In the genomic region with DNA sequence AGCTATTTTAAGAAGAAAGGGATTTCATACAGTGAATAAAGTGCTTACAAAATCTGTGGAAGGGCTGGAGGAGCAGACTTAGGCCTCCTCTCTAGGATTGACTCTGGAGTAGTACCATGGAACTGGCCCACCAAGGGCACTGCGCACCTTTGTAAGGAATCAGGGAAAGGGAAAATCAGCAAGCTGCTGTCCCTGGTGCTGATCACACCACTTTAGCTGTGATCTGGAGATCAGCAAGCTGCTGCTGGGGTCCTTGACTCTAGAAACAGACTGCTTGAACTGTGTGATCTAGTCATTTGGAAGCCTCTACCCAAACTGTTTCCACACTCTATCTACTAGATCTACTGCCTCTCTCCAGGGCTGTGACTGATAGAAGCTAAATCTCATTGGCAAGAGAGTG, we compare ENCODE assay signal across 1 cellular context.
TF ChIP-seq lines count a peak whose summit lies in the region.

No MANE protein-coding gene starts in this region.

TF ChIP-seq in HepG2, 621 proteins besides CTCF, POLR2A, EP300 and RAD21:
- TF ChIP-seq, protein P1, sequence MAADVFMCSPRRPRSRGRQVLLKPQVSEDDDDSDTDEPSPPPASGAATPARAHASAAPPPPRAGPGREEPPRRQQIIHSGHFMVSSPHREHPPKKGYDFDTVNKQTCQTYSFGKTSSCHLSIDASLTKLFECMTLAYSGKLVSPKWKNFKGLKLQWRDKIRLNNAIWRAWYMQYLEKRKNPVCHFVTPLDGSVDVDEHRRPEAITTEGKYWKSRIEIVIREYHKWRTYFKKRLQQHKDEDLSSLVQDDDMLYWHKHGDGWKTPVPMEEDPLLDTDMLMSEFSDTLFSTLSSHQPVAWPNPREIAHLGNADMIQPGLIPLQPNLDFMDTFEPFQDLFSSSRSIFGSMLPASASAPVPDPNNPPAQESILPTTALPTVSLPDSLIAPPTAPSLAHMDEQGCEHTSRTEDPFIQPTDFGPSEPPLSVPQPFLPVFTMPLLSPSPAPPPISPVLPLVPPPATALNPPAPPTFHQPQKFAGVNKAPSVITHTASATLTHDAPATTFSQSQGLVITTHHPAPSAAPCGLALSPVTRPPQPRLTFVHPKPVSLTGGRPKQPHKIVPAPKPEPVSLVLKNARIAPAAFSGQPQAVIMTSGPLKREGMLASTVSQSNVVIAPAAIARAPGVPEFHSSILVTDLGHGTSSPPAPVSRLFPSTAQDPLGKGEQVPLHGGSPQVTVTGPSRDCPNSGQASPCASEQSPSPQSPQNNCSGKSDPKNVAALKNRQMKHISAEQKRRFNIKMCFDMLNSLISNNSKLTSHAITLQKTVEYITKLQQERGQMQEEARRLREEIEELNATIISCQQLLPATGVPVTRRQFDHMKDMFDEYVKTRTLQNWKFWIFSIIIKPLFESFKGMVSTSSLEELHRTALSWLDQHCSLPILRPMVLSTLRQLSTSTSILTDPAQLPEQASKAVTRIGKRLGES (CRISPR knock-in tag; IDR thresholded peaks at IDR 0.05; ENCODE audit: borderline replicate concordance) = 0 out of 2 replicates have a peak, but pooled peaks have one; percentile 31
- TF ChIP-seq MIER2 (CRISPR knock-in tag; IDR thresholded peaks at IDR 0.05) (peak; percentile 94), FOXP1 (IDR thresholded peaks at IDR 0.05) (no peak), FOXP1 (CRISPR knock-in tag; IDR thresholded peaks at IDR 0.05) (no peak), ZNF788 (CRISPR knock-in tag; IDR thresholded peaks at IDR 0.05; ENCODE audit: borderline replicate concordance) (no peak), ZNF629 (CRISPR knock-in tag; conservative IDR thresholded peaks at IDR 0.05) (no peak), FOXA1 (IDR thresholded peaks at IDR 0.05) (no peak), FOXA1 (CRISPR knock-in tag; IDR thresholded peaks at IDR 0.05) (no peak), EHMT2 (IDR thresholded peaks at IDR 0.05; ENCODE audit: borderline replicate concordance, low read depth, low read length) (0 out of 2 replicates have a peak, but pooled peaks have one; percentile 46)
- TF ChIP-seq, protein P2, sequence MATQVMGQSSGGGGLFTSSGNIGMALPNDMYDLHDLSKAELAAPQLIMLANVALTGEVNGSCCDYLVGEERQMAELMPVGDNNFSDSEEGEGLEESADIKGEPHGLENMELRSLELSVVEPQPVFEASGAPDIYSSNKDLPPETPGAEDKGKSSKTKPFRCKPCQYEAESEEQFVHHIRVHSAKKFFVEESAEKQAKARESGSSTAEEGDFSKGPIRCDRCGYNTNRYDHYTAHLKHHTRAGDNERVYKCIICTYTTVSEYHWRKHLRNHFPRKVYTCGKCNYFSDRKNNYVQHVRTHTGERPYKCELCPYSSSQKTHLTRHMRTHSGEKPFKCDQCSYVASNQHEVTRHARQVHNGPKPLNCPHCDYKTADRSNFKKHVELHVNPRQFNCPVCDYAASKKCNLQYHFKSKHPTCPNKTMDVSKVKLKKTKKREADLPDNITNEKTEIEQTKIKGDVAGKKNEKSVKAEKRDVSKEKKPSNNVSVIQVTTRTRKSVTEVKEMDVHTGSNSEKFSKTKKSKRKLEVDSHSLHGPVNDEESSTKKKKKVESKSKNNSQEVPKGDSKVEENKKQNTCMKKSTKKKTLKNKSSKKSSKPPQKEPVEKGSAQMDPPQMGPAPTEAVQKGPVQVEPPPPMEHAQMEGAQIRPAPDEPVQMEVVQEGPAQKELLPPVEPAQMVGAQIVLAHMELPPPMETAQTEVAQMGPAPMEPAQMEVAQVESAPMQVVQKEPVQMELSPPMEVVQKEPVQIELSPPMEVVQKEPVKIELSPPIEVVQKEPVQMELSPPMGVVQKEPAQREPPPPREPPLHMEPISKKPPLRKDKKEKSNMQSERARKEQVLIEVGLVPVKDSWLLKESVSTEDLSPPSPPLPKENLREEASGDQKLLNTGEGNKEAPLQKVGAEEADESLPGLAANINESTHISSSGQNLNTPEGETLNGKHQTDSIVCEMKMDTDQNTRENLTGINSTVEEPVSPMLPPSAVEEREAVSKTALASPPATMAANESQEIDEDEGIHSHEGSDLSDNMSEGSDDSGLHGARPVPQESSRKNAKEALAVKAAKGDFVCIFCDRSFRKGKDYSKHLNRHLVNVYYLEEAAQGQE (IDR thresholded peaks at IDR 0.05; ENCODE audit: borderline replicate concordance in 1 of 2, low read depth in 1 of 2, low read length in 2 of 2) = peak; percentile 76 to 95
